In the genomic region with DNA sequence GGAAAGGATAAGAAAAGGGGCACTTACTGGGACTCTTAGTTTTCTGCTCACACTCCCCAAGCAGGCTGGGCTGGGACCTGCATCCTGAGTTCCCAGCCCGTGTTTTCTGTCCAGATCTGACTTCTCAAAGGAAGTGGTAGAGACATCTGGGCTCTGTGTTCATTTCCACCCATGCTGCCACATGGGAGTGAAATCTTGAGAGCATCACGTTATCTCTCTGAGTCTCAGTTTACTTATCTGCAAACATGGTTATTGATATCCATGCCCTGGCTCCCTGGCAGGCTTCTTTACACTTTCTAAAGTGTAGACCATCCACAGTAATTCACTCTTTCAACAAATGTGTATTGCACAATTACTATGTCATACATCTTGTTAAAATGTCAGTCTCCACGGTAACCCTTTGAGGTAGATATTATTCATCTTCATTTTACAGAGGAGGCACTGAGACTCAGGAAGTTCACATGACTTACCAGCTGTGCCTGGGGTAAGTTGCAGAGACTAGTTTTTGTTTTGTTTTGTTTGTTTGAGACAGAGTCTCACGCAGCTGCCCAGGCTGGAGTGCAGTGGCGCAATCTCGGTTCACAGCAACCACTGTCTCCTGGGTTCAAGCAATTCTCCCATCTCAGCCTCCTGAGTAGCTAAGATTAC, we compare ENCODE assay signal across 8 cellular contexts. TPM values are rescaled to one million over a fixed set of nuclear protein-coding genes. Genes with fewer than 3 reads are reported as not detected.
DNase-seq lines count a peak whose midpoint lies in the region; ATAC-seq and TF ChIP-seq lines count a peak whose summit lies in the region.

No MANE protein-coding gene starts in this region.

- POLR2A ChIA-PET in AG04450 (lab: Yijun Ruan, JAX): interaction anchor here (0.6 to 1.4 kb wide), 2 partner anchors 10 to 496 kb away, joined by 3 to 12 read pairs; a partner anchor contains a TSS
- POLR2A ChIA-PET in activated naive CD8-positive, alpha-beta T cell treated with anti-CD3 and anti-CD28 coated beads, Interleukin-2, amount 10 ng/mL, durations not matched to agents 7 days and 5 days (lab: Charles Lee): interaction anchor here (0.6 to 2.7 kb wide), 11 partner anchors 10 to 760 kb away, joined by 3 to 39 read pairs (median 3); a partner anchor contains a TSS
- POLR2A ChIA-PET in naive thymus-derived CD8-positive, alpha-beta T cell (lab: Charles Lee): interaction anchor here (0.5 to 3.0 kb wide), 12 partner anchors 10 to 681 kb away, joined by 3 to 31 read pairs (median 4); a partner anchor contains a TSS

- TF ChIP-seq POLR2A in erythroblast (IDR thresholded peaks at IDR 0.05; ENCODE audit: low read length): no peak

- peak; percentile 35 for ATAC-seq in activated naive CD8-positive, alpha-beta T cell treated with anti-CD3 and anti-CD28 coated beads, Interleukin-2, amount 10 ng/mL, durations not matched to agents 7 days and 5 days (ENCODE audit: low read depth)
- peak; percentile 36 to 46 for ATAC-seq in naive thymus-derived CD8-positive, alpha-beta T cell

- peak overlapping the region; percentile 94 for H3K27ac Mint-ChIP-seq in activated naive CD8-positive, alpha-beta T cell treated with anti-CD3 and anti-CD28 coated beads, Interleukin-2, amount 10 ng/mL, durations not matched to agents 7 days and 5 days
- peak overlapping the region; percentile 94 to 100 (median 99) for H3K27ac Mint-ChIP-seq in naive thymus-derived CD8-positive, alpha-beta T cell
- no peak overlapping the region for H3K27ac Mint-ChIP-seq in osteocyte (ENCODE audit: unreplicated experiment)

- peak overlapping the region; percentile 31 for H3K27ac ChIP-seq in AG04450 (ENCODE audit: low read depth, low read length)

- CTCF ChIA-PET in AG04450 (lab: Charles Lee): interaction anchor here (0.6 kb wide), 1 partner anchor 37 kb away, joined by 3 read pairs; no protein-coding TSS in a partner anchor

- H3K27me3 ChIP-seq in AG04450 (ENCODE audit: control insufficient read depth, insufficient read depth, low read length): peaks cover 4% of the 10 kb centered on the region

- peaks cover 29% of the 10 kb centered on the region for H3K4me1 Mint-ChIP-seq in activated naive CD8-positive, alpha-beta T cell treated with anti-CD3 and anti-CD28 coated beads, Interleukin-2, amount 10 ng/mL, durations not matched to agents 7 days and 5 days
- peaks cover 15 to 52% (median 34%) of the 10 kb centered on the region in 4 donors for H3K4me1 Mint-ChIP-seq in naive thymus-derived CD8-positive, alpha-beta T cell
- peaks cover 14% of the 10 kb centered on the region for H3K4me1 Mint-ChIP-seq in osteocyte (ENCODE audit: unreplicated experiment)

- H3K36me3 Mint-ChIP-seq in activated naive CD8-positive, alpha-beta T cell treated with anti-CD3 and anti-CD28 coated beads, Interleukin-2, amount 10 ng/mL, durations not matched to agents 7 days and 5 days: peaks cover 3% of the 10 kb centered on the region
- peaks cover 0 to 3% (median 0%) of the 10 kb centered on the region in 3 donors for H3K36me3 Mint-ChIP-seq in naive thymus-derived CD8-positive, alpha-beta T cell
- H3K36me3 Mint-ChIP-seq in osteocyte (ENCODE audit: unreplicated experiment): no peaks in the 10 kb centered on the region

- H3K4me3 Mint-ChIP-seq in activated naive CD8-positive, alpha-beta T cell treated with anti-CD3 and anti-CD28 coated beads, Interleukin-2, amount 10 ng/mL, durations not matched to agents 7 days and 5 days: peak overlapping the region; percentile 77
- peak overlapping the region; percentile 64 to 90 (median 82) for H3K4me3 Mint-ChIP-seq in naive thymus-derived CD8-positive, alpha-beta T cell
- H3K4me3 Mint-ChIP-seq in osteocyte (ENCODE audit: unreplicated experiment): no peak overlapping the region

- no peak overlapping the region for H3K4me3 ChIP-seq in AG04450 (ENCODE audit: low read depth, low read length)

- no peaks in the 10 kb centered on the region for H3K9me3 Mint-ChIP-seq in activated naive CD8-positive, alpha-beta T cell treated with anti-CD3 and anti-CD28 coated beads, Interleukin-2, amount 10 ng/mL, durations not matched to agents 7 days and 5 days
- no peaks in the 10 kb centered on the region for H3K9me3 Mint-ChIP-seq in naive thymus-derived CD8-positive, alpha-beta T cell
- H3K9me3 Mint-ChIP-seq in osteocyte (ENCODE audit: unreplicated experiment): no peaks in the 10 kb centered on the region

- no peaks in the 10 kb centered on the region; the same call in 1 of the 2 replicates for H3K9me3 ChIP-seq in AG04450 (ENCODE audit: control insufficient read depth, insufficient read depth, low read length)

- DNase-seq in AG04450 (ENCODE audit: low read depth, low spot score) (peak; percentile 33), GM19238 (ENCODE audit: insufficient read length, low spot score) (peak; percentile 63), NCI-H69 (lab: John Stamatoyannopoulos, UW) (peak; percentile 72), cerebellar nuclear complex (lab: John Stamatoyannopoulos, UW) (no peak), erythroblast (lab: John Stamatoyannopoulos, UW) (no peak), osteocyte (ENCODE audit: extremely low spot score, unreplicated experiment) (no peak)
- no peak for DNase-seq in activated naive CD8-positive, alpha-beta T cell treated with anti-CD3 and anti-CD28 coated beads, Interleukin-2, amount 10 ng/mL, durations not matched to agents 7 days and 5 days
- DNase-seq in naive thymus-derived CD8-positive, alpha-beta T cell: peak in 9 of 10 donors; percentile 11 to 78 (median 41)

- no peak for TF ChIP-seq CTCF in AG04450 (IDR thresholded peaks at IDR 0.05; ENCODE audit: low read depth, low read length)
- no peak for TF ChIP-seq CTCF in osteocyte (IDR thresholded peaks at IDR 0.05)

- no peaks in the 10 kb centered on the region for H3K27me3 Mint-ChIP-seq in activated naive CD8-positive, alpha-beta T cell treated with anti-CD3 and anti-CD28 coated beads, Interleukin-2, amount 10 ng/mL, durations not matched to agents 7 days and 5 days
- H3K27me3 Mint-ChIP-seq in naive thymus-derived CD8-positive, alpha-beta T cell: no peaks in the 10 kb centered on the region
- peaks cover 3% of the 10 kb centered on the region for H3K27me3 Mint-ChIP-seq in osteocyte (ENCODE audit: unreplicated experiment)

RNA-seq across cellular contexts. Expression of a gene that starts 3.4 kb away (rescaled TPM):
- 5.5 and 6.8 TPM in 2 replicates for polyA plus RNA-seq in AG04450 (2011; rRNA removed)
- 1.1 and 2.3 TPM in 2 replicates for polyA minus RNA-seq in AG04450 (2011; rRNA and poly(A)+ RNA removed)
- total RNA-seq in activated naive CD8-positive, alpha-beta T cell treated with anti-CD3 and anti-CD28 coated beads, Interleukin-2, amount 10 ng/mL, durations not matched to agents 7 days and 5 days: 10 to 100 TPM; 17.8 to 18.3 TPM
- total RNA-seq in naive thymus-derived CD8-positive, alpha-beta T cell: 10 to 100 TPM; 19.9 to 21.2 TPM
- 10 to 100 TPM; 21.2 to 22.0 (median 21.7) TPM for polyA plus RNA-seq in naive thymus-derived CD8-positive, alpha-beta T cell
- total RNA-seq in osteocyte: 10.9 and 11.3 TPM in 2 replicates

RNA-seq across cellular contexts. Expression of a gene that starts 9.9 kb away (rescaled TPM):
- 2.5 and 3.2 TPM in 2 replicates for polyA plus RNA-seq in AG04450 (2011; rRNA removed)
- polyA minus RNA-seq in AG04450 (2011; rRNA and poly(A)+ RNA removed): 2.9 and 3.0 TPM in 2 replicates
- total RNA-seq in activated naive CD8-positive, alpha-beta T cell treated with anti-CD3 and anti-CD28 coated beads, Interleukin-2, amount 10 ng/mL, durations not matched to agents 7 days and 5 days: 10 to 100 TPM; 20.9 to 23.3 TPM
- total RNA-seq in naive thymus-derived CD8-positive, alpha-beta T cell: 10 to 100 TPM; 18.8 to 19.3 TPM
- polyA plus RNA-seq in naive thymus-derived CD8-positive, alpha-beta T cell: 1 to 10 TPM; 3.6 to 6.5 (median 4.0) TPM
- total RNA-seq in osteocyte: 10.1 and 12.1 TPM in 2 replicates

RNA-seq across cellular contexts. Expression of a gene that starts 17.4 kb away (rescaled TPM):
- polyA plus RNA-seq in AG04450 (2011; rRNA removed): 4.7 and 6.6 TPM in 2 replicates
- 5.4 and 7.0 TPM in 2 replicates for polyA minus RNA-seq in AG04450 (2011; rRNA and poly(A)+ RNA removed)
- 10 to 100 TPM; 22.3 to 24.8 TPM for total RNA-seq in activated naive CD8-positive, alpha-beta T cell treated with anti-CD3 and anti-CD28 coated beads, Interleukin-2, amount 10 ng/mL, durations not matched to agents 7 days and 5 days
- 10 to 100 TPM; 22.8 to 23.3 TPM for total RNA-seq in naive thymus-derived CD8-positive, alpha-beta T cell
- 1 to 10 TPM; 1.6 to 3.5 (median 3.4) TPM for polyA plus RNA-seq in naive thymus-derived CD8-positive, alpha-beta T cell
- 14.8 and 19.8 TPM in 2 replicates for total RNA-seq in osteocyte

RNA-seq across cellular contexts. Expression of a gene that starts 33.5 kb away (rescaled TPM):
- polyA plus RNA-seq in AG04450 (2011; rRNA removed): 4.9 and 5.0 TPM in 2 replicates
- 3.6 and 4.5 TPM in 2 replicates for polyA minus RNA-seq in AG04450 (2011; rRNA and poly(A)+ RNA removed)
- total RNA-seq in activated naive CD8-positive, alpha-beta T cell treated with anti-CD3 and anti-CD28 coated beads, Interleukin-2, amount 10 ng/mL, durations not matched to agents 7 days and 5 days: 10 to 100 TPM; 11.9 to 12.5 TPM
- total RNA-seq in naive thymus-derived CD8-positive, alpha-beta T cell: 10 to 100 TPM; 21.8 to 21.9 TPM
- polyA plus RNA-seq in naive thymus-derived CD8-positive, alpha-beta T cell: 10 to 100 TPM in 2 of 3 donors, 1 to 10 TPM in 1; 9.5 to 12.0 (median 11.4) TPM
- total RNA-seq in osteocyte: 4.3 and 4.8 TPM in 2 replicates

RNA-seq across cellular contexts. Expression of a gene that starts 41.7 kb away (rescaled TPM):
- polyA plus RNA-seq in AG04450 (2011; rRNA removed): 9.8 and 14.5 TPM in 2 replicates
- 6.0 and 6.3 TPM in 2 replicates for polyA minus RNA-seq in AG04450 (2011; rRNA and poly(A)+ RNA removed)
- total RNA-seq in activated naive CD8-positive, alpha-beta T cell treated with anti-CD3 and anti-CD28 coated beads, Interleukin-2, amount 10 ng/mL, durations not matched to agents 7 days and 5 days: 1 to 10 TPM; 7.4 to 8.1 TPM
- total RNA-seq in naive thymus-derived CD8-positive, alpha-beta T cell: 1 to 10 TPM; 8.3 to 8.5 TPM
- polyA plus RNA-seq in naive thymus-derived CD8-positive, alpha-beta T cell: 1 to 10 TPM; 1.1 to 2.1 (median 1.5) TPM
- total RNA-seq in osteocyte: 36.4 and 37.1 TPM in 2 replicates

Comparison
In these comparisons a context has a peak if more than half of its experiments do, and no peak if none do; other contexts are left out.
1. DNase-seq: peak in AG04450 (single experiment), GM19238 (single experiment), NCI-H69 (single experiment) and naive thymus-derived CD8-positive, alpha-beta T cell (9 of 10); none in activated naive CD8-positive, alpha-beta T cell treated with anti-CD3 and anti-CD28 coated beads, Interleukin-2, amount 10 ng/mL, durations not matched to agents 7 days and 5 days (single experiment), cerebellar nuclear complex (0 of 2), erythroblast (0 of 2) and osteocyte (single experiment).